ENCODE assay signal across 38 cellular contexts in genomic region chr2:140498360-140498759, GRCh38.
"Had no signal": no experiment of that assay in that cellular context is flagged by ENCODE, and none has a peak within 500 bp of the region (broad histone marks: within the 10 kb centered on the region; RNA-seq: fewer than 3 reads in every experiment).

No MANE protein-coding gene starts in this region.

- H3K4me3 Mint-ChIP-seq: activated CD4-positive, alpha-beta memory T cell treated with anti-CD3 and anti-CD28 coated beads for 36 hours; activated CD4-positive, alpha-beta T cell treated with anti-CD3 and anti-CD28 coated beads for 36 hours; activated CD4-positive, alpha-beta T cell treated with anti-CD3 and anti-CD28 coated beads, Interleukin-2, amount 10 ng/mL, durations not matched to agents 24 days and 14 days; activated CD8-positive, alpha-beta memory T cell treated with anti-CD3 and anti-CD28 coated beads, Interleukin-2, amount 10 ng/mL, durations not matched to agents 7 days and 5 days; activated CD8-positive, alpha-beta T cell treated with anti-CD3 and anti-CD28 coated beads, Interleukin-2, amount 10 ng/mL, durations not matched to agents 7 days and 5 days; activated naive CD4-positive, alpha-beta T cell treated with anti-CD3 and anti-CD28 coated beads for 36 hours; activated naive CD4-positive, alpha-beta T cell treated with anti-CD3 and anti-CD28 coated beads, Interleukin-2, amount 50 U/mL, for 24 hours; activated naive CD8-positive, alpha-beta T cell treated with anti-CD3 and anti-CD28 coated beads for 36 hours; activated naive CD8-positive, alpha-beta T cell treated with anti-CD3 and anti-CD28 coated beads, Interleukin-2, amount 50 U/mL, for 24 hours; activated T-helper 1 cell treated with anti-CD3 and anti-CD28 coated beads, Interleukin-12 subunit alpha, Interleukin-12 subunit beta, Interleukin-2, Interleukin-4 antibody, amounts not matched to agents 30 ng/mL and 10 ng/mL and 1 ng/mL, durations not matched to agents 14 hours and 24 hours and 36 hours; brain; dendritic cell treated with granulocyte-macrophage colony-stimulating factor and Interleukin-4, amounts not matched to agents 40 ng/mL and 50 ng/mL, for 4 days; effector memory CD8-positive, alpha-beta T cell had no signal

- H3K27me3 ChIP-seq: adrenal gland, ascending aorta, breast epithelium, cardiac muscle cell, dorsolateral prefrontal cortex, esophagus muscularis mucosa, foreskin keratinocyte, gastrocnemius medialis, heart left ventricle, hepatocyte had no signal

- H3K36me3 ChIP-seq: adrenal gland, ascending aorta, breast epithelium, cardiac muscle cell, esophagus muscularis mucosa, gastrocnemius medialis, heart left ventricle had no signal

- H3K4me1 ChIP-seq: adrenal gland, ascending aorta, breast epithelium, esophagus muscularis mucosa, foreskin keratinocyte, gastrocnemius medialis, heart left ventricle had no signal

- H3K36me3 Mint-ChIP-seq: activated CD4-positive, alpha-beta memory T cell treated with anti-CD3 and anti-CD28 coated beads for 36 hours; activated CD8-positive, alpha-beta memory T cell treated with anti-CD3 and anti-CD28 coated beads, Interleukin-2, amount 10 ng/mL, durations not matched to agents 7 days and 5 days; activated naive CD4-positive, alpha-beta T cell treated with anti-CD3 and anti-CD28 coated beads, Interleukin-2, amount 50 U/mL, for 24 hours; activated naive CD8-positive, alpha-beta T cell treated with anti-CD3 and anti-CD28 coated beads for 36 hours; brain had no signal

- H3K27ac Mint-ChIP-seq: activated CD4-positive, alpha-beta memory T cell treated with anti-CD3 and anti-CD28 coated beads for 36 hours; activated CD4-positive, alpha-beta T cell treated with anti-CD3 and anti-CD28 coated beads for 36 hours; activated CD4-positive, alpha-beta T cell treated with anti-CD3 and anti-CD28 coated beads, Interleukin-2, amount 10 ng/mL, durations not matched to agents 24 days and 14 days; activated CD8-positive, alpha-beta memory T cell treated with anti-CD3 and anti-CD28 coated beads, Interleukin-2, amount 10 ng/mL, durations not matched to agents 7 days and 5 days; activated CD8-positive, alpha-beta T cell treated with anti-CD3 and anti-CD28 coated beads, Interleukin-2, amount 10 ng/mL, durations not matched to agents 7 days and 5 days; activated naive CD4-positive, alpha-beta T cell treated with anti-CD3 and anti-CD28 coated beads for 36 hours; activated naive CD4-positive, alpha-beta T cell treated with anti-CD3 and anti-CD28 coated beads, Interleukin-2, amount 50 U/mL, for 24 hours; activated naive CD8-positive, alpha-beta T cell treated with anti-CD3 and anti-CD28 coated beads for 36 hours; activated naive CD8-positive, alpha-beta T cell treated with anti-CD3 and anti-CD28 coated beads, Interleukin-2, amount 50 U/mL, for 24 hours; activated T-helper 1 cell treated with anti-CD3 and anti-CD28 coated beads, Interleukin-12 subunit alpha, Interleukin-12 subunit beta, Interleukin-2, Interleukin-4 antibody, amounts not matched to agents 30 ng/mL and 10 ng/mL and 1 ng/mL, durations not matched to agents 14 hours and 24 hours and 36 hours; activated T-helper 2 cell treated with anti-CD3 and anti-CD28 coated beads, Interferon-gamma antibody, Interleukin-2, Interleukin-4, amounts not matched to agents 10 μg/mL and 5 μg/mL and 100 μg/mL, durations not matched to agents 14 hours and 24 hours and 36 hours; brain; dendritic cell treated with granulocyte-macrophage colony-stimulating factor and Interleukin-4, amounts not matched to agents 40 ng/mL and 50 ng/mL, for 4 days; effector memory CD8-positive, alpha-beta T cell had no signal

- DNase-seq: activated CD4-positive, alpha-beta memory T cell treated with anti-CD3 and anti-CD28 coated beads for 36 hours; activated CD4-positive, alpha-beta T cell treated with anti-CD3 and anti-CD28 coated beads for 36 hours; activated CD4-positive, alpha-beta T cell treated with anti-CD3 and anti-CD28 coated beads, Interleukin-2, amount 10 ng/mL, durations not matched to agents 24 days and 14 days; activated CD4-positive, CD25-positive, alpha-beta regulatory T cell; activated CD4-positive, CD25-positive, alpha-beta regulatory T cell treated with anti-CD3 and anti-CD28 coated beads, Interleukin-2, amount 50 U/mL, for 72 hours; activated CD8-positive, alpha-beta memory T cell treated with anti-CD3 and anti-CD28 coated beads, Interleukin-2, amount 10 ng/mL, durations not matched to agents 7 days and 5 days; activated CD8-positive, alpha-beta memory T cell treated with anti-CD3 and anti-CD28 coated beads, Interleukin-2, amount 50 U/mL, for 4 hours; activated CD8-positive, alpha-beta T cell treated with anti-CD3 and anti-CD28 coated beads, Interleukin-2, amount 10 ng/mL, durations not matched to agents 7 days and 5 days; activated effector memory CD4-positive, alpha-beta T cell treated with anti-CD3 and anti-CD28 coated beads, Interleukin-2, amount 50 U/mL, for 16 hours; activated naive CD4-positive, alpha-beta T cell treated with anti-CD3 and anti-CD28 coated beads for 36 hours; activated naive CD8-positive, alpha-beta T cell treated with anti-CD3 and anti-CD28 coated beads for 36 hours; activated naive CD8-positive, alpha-beta T cell treated with anti-CD3 and anti-CD28 coated beads, Interleukin-2, amount 50 U/mL, for 24 hours; activated T-cell treated with anti-CD3 and anti-CD28 coated beads, Interleukin-2, amount 50 U/mL, for 1 hour; activated T-cell treated with anti-CD3 and anti-CD28 coated beads, Interleukin-2, amount 50 U/mL, for 48 hours; adrenal gland; amygdala; central memory CD4-positive, alpha-beta T cell; cerebellar nuclear complex; dorsolateral prefrontal cortex; effector CD4-positive, alpha-beta T cell; effector memory CD8-positive, alpha-beta T cell; erythroblast; foreskin keratinocyte; gastrocnemius medialis; glutamatergic neuron; heart left ventricle; T-helper 2 cell had no signal

- H3K9me3 Mint-ChIP-seq: activated CD4-positive, alpha-beta T cell treated with anti-CD3 and anti-CD28 coated beads, Interleukin-2, amount 10 ng/mL, durations not matched to agents 24 days and 14 days; activated naive CD4-positive, alpha-beta T cell treated with anti-CD3 and anti-CD28 coated beads, Interleukin-2, amount 50 U/mL, for 24 hours; activated T-helper 1 cell treated with anti-CD3 and anti-CD28 coated beads, Interleukin-12 subunit alpha, Interleukin-12 subunit beta, Interleukin-2, Interleukin-4 antibody, amounts not matched to agents 30 ng/mL and 10 ng/mL and 1 ng/mL, durations not matched to agents 14 hours and 24 hours and 36 hours; brain; dendritic cell treated with granulocyte-macrophage colony-stimulating factor and Interleukin-4, amounts not matched to agents 40 ng/mL and 50 ng/mL, for 4 days; effector memory CD8-positive, alpha-beta T cell had no signal

- H3K4me1 Mint-ChIP-seq: activated CD4-positive, alpha-beta T cell treated with anti-CD3 and anti-CD28 coated beads for 36 hours; activated CD4-positive, alpha-beta T cell treated with anti-CD3 and anti-CD28 coated beads, Interleukin-2, amount 10 ng/mL, durations not matched to agents 24 days and 14 days; activated CD8-positive, alpha-beta memory T cell treated with anti-CD3 and anti-CD28 coated beads, Interleukin-2, amount 10 ng/mL, durations not matched to agents 7 days and 5 days; activated naive CD4-positive, alpha-beta T cell treated with anti-CD3 and anti-CD28 coated beads, Interleukin-2, amount 50 U/mL, for 24 hours; activated naive CD8-positive, alpha-beta T cell treated with anti-CD3 and anti-CD28 coated beads for 36 hours; activated naive CD8-positive, alpha-beta T cell treated with anti-CD3 and anti-CD28 coated beads, Interleukin-2, amount 50 U/mL, for 24 hours; brain had no signal

- H3K27me3 Mint-ChIP-seq: activated CD4-positive, alpha-beta memory T cell treated with anti-CD3 and anti-CD28 coated beads for 36 hours; activated CD4-positive, alpha-beta T cell treated with anti-CD3 and anti-CD28 coated beads for 36 hours; activated CD4-positive, alpha-beta T cell treated with anti-CD3 and anti-CD28 coated beads, Interleukin-2, amount 10 ng/mL, durations not matched to agents 24 days and 14 days; activated CD8-positive, alpha-beta memory T cell treated with anti-CD3 and anti-CD28 coated beads, Interleukin-2, amount 10 ng/mL, durations not matched to agents 7 days and 5 days; activated naive CD4-positive, alpha-beta T cell treated with anti-CD3 and anti-CD28 coated beads, Interleukin-2, amount 50 U/mL, for 24 hours; activated naive CD8-positive, alpha-beta T cell treated with anti-CD3 and anti-CD28 coated beads for 36 hours; activated naive CD8-positive, alpha-beta T cell treated with anti-CD3 and anti-CD28 coated beads, Interleukin-2, amount 50 U/mL, for 24 hours; brain; dendritic cell treated with granulocyte-macrophage colony-stimulating factor and Interleukin-4, amounts not matched to agents 40 ng/mL and 50 ng/mL, for 4 days; effector memory CD8-positive, alpha-beta T cell had no signal

- H3K4me3 ChIP-seq: adrenal gland, ascending aorta, breast epithelium, cardiac muscle cell, coronary artery, dorsolateral prefrontal cortex, esophagus muscularis mucosa, gastrocnemius medialis, heart left ventricle, hepatocyte had no signal

- H3K27ac ChIP-seq: adrenal gland, ascending aorta, breast epithelium, cardiac muscle cell, coronary artery, dorsolateral prefrontal cortex, esophagus muscularis mucosa, foreskin keratinocyte, gastrocnemius medialis, heart left ventricle, hepatocyte had no signal

- H3K9me3 ChIP-seq: adrenal gland, ascending aorta, breast epithelium, esophagus muscularis mucosa, gastrocnemius medialis, heart left ventricle had no signal
